Comparison of ENCODE assay signal across 15 cellular contexts in genomic region chr12:104708891-104709290, GRCh38.
DNase-seq lines count a peak whose midpoint lies in the region; ATAC-seq and TF ChIP-seq lines count a peak whose summit lies in the region.
"Had no signal": no experiment of that assay in that cellular context is flagged by ENCODE, and none has a peak within 500 bp of the region (broad histone marks: within the 10 kb centered on the region; RNA-seq: fewer than 3 reads in every experiment).

No MANE protein-coding gene starts in this region.

- DNase-seq in CD4-positive, CD25-positive, alpha-beta regulatory T cell: no peak
- no peak for DNase-seq in CD8-positive, alpha-beta T cell
- peak; percentile 61 for DNase-seq in NT2/D1 (ENCODE audit: low read depth, low spot score)
- peak; percentile 48 for DNase-seq in iPS-NIHi11 (ENCODE audit: low spot score)
- DNase-seq in SHP77 treated with DMSO at 0.1 percent for 48 hours (lab: John Stamatoyannopoulos, UW): no peak
- no peak for DNase-seq in Right ventricle myocardium superior
- DNase-seq in HuH-7 (ENCODE audit: low spot score): no peak
- DNase-seq: KBM-7; NCI-H1048; NCI-H2227 treated with DMSO at 0.1 percent for 48 hours; NCI-H526 treated with DMSO at 0.1 percent for 48 hours; NK-92 treated with Interleukin-12 subunit alpha and Interleukin-12 subunit beta, amount 100 ng/mL, for 24 hours had no signal

- no peak overlapping the region for H3K9ac ChIP-seq in NT2/D1 (ENCODE audit: insufficient read length, low read depth)

- H3K36me3 Mint-ChIP-seq in CD4-positive, CD25-positive, alpha-beta regulatory T cell: peaks cover 4% of the 10 kb centered on the region
- H3K36me3 Mint-ChIP-seq in CD8-positive, alpha-beta T cell: no peaks in the 10 kb centered on the region

- intact Hi-C loops in CD8-positive, alpha-beta T cell (cut with DNase I, micrococcal nuclease): no loop called here
- intact Hi-C loops in Right ventricle myocardium superior (cut with DNase I): no loop called here

- no peaks in the 10 kb centered on the region for H3K9me3 ChIP-seq in CD4-positive, CD25-positive, alpha-beta regulatory T cell (ENCODE audit: control insufficient read depth in 2 of 2, low read length in 2 of 2)
- no peaks in the 10 kb centered on the region for H3K9me3 ChIP-seq in CD8-positive, alpha-beta T cell (ENCODE audit: low read length)
- H3K9me3 ChIP-seq in NT2/D1 (ENCODE audit: insufficient read depth, low read length): no peaks in the 10 kb centered on the region

- no peak overlapping the region for H3K4me3 Mint-ChIP-seq in CD4-positive, CD25-positive, alpha-beta regulatory T cell
- no peak overlapping the region for H3K4me3 Mint-ChIP-seq in CD8-positive, alpha-beta T cell
- H3K4me3 Mint-ChIP-seq: B cell had no signal

- H3K36me3 ChIP-seq in CD4-positive, CD25-positive, alpha-beta regulatory T cell (ENCODE audit: control insufficient read depth, insufficient read depth, low read length): peaks cover 9% of the 10 kb centered on the region
- H3K36me3 ChIP-seq in CD8-positive, alpha-beta T cell (ENCODE audit: insufficient read depth, low read length): no peaks in the 10 kb centered on the region
- no peaks in the 10 kb centered on the region for H3K36me3 ChIP-seq in NT2/D1 (ENCODE audit: insufficient read depth, insufficient read length, low read length)

- no peak overlapping the region for H3K27ac ChIP-seq in CD4-positive, CD25-positive, alpha-beta regulatory T cell (ENCODE audit: insufficient read depth, low read length, poor library complexity, severe bottlenecking)
- H3K27ac ChIP-seq in CD8-positive, alpha-beta T cell (ENCODE audit: low read depth, low read length): no peak overlapping the region
- H3K27ac ChIP-seq: RWPE1 had no signal

- TF ChIP-seq CTCF in CD8-positive, alpha-beta T cell (IDR thresholded peaks at IDR 0.05): no peak

- CTCF ChIA-PET in CD8-positive, alpha-beta T cell (lab: Charles Lee): no interaction called here

- H3K27me3 Mint-ChIP-seq in CD4-positive, CD25-positive, alpha-beta regulatory T cell: no peaks in the 10 kb centered on the region
- no peaks in the 10 kb centered on the region for H3K27me3 Mint-ChIP-seq in CD8-positive, alpha-beta T cell (ENCODE audit: low read depth)
- H3K27me3 Mint-ChIP-seq: B cell had no signal

- no peak overlapping the region for H3K4me3 ChIP-seq in CD4-positive, CD25-positive, alpha-beta regulatory T cell (ENCODE audit: low read depth, low read length)
- H3K4me3 ChIP-seq in CD8-positive, alpha-beta T cell (ENCODE audit: low read depth, low read length): no peak overlapping the region
- H3K4me3 ChIP-seq in NT2/D1 (ENCODE audit: insufficient read length, low read depth): no peak overlapping the region
- H3K4me3 ChIP-seq: GM12878 had no signal

- H3K4me1 ChIP-seq in CD4-positive, CD25-positive, alpha-beta regulatory T cell (ENCODE audit: control insufficient read depth, insufficient read depth, low read length, poor library complexity, severe bottlenecking): peaks cover 6% of the 10 kb centered on the region
- H3K4me1 ChIP-seq in CD8-positive, alpha-beta T cell (ENCODE audit: insufficient read depth, low read length): no peaks in the 10 kb centered on the region
- peaks cover 27% of the 10 kb centered on the region for H3K4me1 ChIP-seq in NT2/D1 (ENCODE audit: insufficient read depth, insufficient read length)

- peaks cover 9 to 81% (median 42%) of the 10 kb centered on the region in 4 donors for H3K4me1 Mint-ChIP-seq in CD4-positive, CD25-positive, alpha-beta regulatory T cell
- peaks cover 13% of the 10 kb centered on the region for H3K4me1 Mint-ChIP-seq in CD8-positive, alpha-beta T cell (ENCODE audit: low read depth)

- no peaks in the 10 kb centered on the region for H3K27me3 ChIP-seq in CD4-positive, CD25-positive, alpha-beta regulatory T cell (ENCODE audit: control insufficient read depth, insufficient read depth, low read length)
- H3K27me3 ChIP-seq in CD8-positive, alpha-beta T cell (ENCODE audit: insufficient read depth, low read length): no peaks in the 10 kb centered on the region
- H3K27me3 ChIP-seq in NT2/D1 (ENCODE audit: insufficient read depth, insufficient read length): no peaks in the 10 kb centered on the region

- no peaks in the 10 kb centered on the region for H3K9me3 Mint-ChIP-seq in CD4-positive, CD25-positive, alpha-beta regulatory T cell
- no peaks in the 10 kb centered on the region for H3K9me3 Mint-ChIP-seq in CD8-positive, alpha-beta T cell

- POLR2A ChIA-PET in CD8-positive, alpha-beta T cell (lab: Charles Lee): no interaction called here

- ATAC-seq in CD4-positive, CD25-positive, alpha-beta regulatory T cell (ENCODE audit: low read depth in 2 of 2): no peak
- ATAC-seq in CD8-positive, alpha-beta T cell: no peak
- ATAC-seq in Right ventricle myocardium superior (ENCODE audit: poor library complexity): no peak
- ATAC-seq: GM12878 had no signal

- peak overlapping the region in 2 of 3 donors; percentile 69 to 86 for H3K27ac Mint-ChIP-seq in CD4-positive, CD25-positive, alpha-beta regulatory T cell
- peak overlapping the region; percentile 57 for H3K27ac Mint-ChIP-seq in CD8-positive, alpha-beta T cell
- H3K27ac Mint-ChIP-seq: B cell had no signal

Comparison
In these comparisons a context has a peak if more than half of its experiments do, and no peak if none do; other contexts are left out.
1. DNase-seq: peak in NT2/D1 (single experiment) and iPS-NIHi11 (single experiment); none in CD4-positive, CD25-positive, alpha-beta regulatory T cell (0 of 3), CD8-positive, alpha-beta T cell (0 of 7), SHP77 treated with DMSO at 0.1 percent for 48 hours (single experiment), Right ventricle myocardium superior (single experiment) and HuH-7 (single experiment).